ENCODE assay signal across 8 cellular contexts in the genomic region with DNA sequence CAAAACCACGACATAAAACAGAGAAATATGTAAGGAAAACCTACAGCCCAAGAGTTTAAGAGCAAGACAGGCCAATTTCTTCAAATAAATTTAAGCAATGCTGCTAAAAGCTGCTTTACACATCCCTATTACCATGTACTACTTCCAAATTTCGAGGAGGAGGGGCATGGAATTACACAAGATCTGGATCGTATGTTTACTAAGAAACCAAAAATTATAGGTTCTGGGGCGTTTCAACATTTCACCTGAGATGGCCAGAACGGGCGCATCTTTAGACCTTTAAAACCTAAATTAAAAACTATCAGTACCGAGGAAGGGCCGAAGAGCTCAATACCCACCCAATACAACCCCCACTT. TPM values are rescaled to one million over a fixed set of nuclear protein-coding genes. Genes with fewer than 3 reads are reported as not detected.
DNase-seq lines count a peak whose midpoint lies in the region; ATAC-seq and TF ChIP-seq lines count a peak whose summit lies in the region.

No MANE protein-coding gene starts in this region.

- WGBS in H9 (ENCODE audit: extremely low coverage, insufficient read length, low lambda C conversion rate): no CpG with 5 or more reads among the region's 8 CpGs
- WGBS in right cardiac atrium: under 1% methylated on average over 8 of the region's 8 CpGs

- no peak for DNase-seq in H9
- no peak for DNase-seq in WERI-Rb-1
- DNase-seq in right cardiac atrium: no peak
- no peak for DNase-seq in NCI-H446 treated with DMSO at 0.1 percent for 48 hours (lab: John Stamatoyannopoulos, UW)
- DNase-seq in epidermal melanocyte (ENCODE audit: insufficient read length, low spot score): no peak
- no peak for DNase-seq in NCI-H1694 treated with DMSO at 0.1 percent for 48 hours (lab: John Stamatoyannopoulos, UW)
- no peak for DNase-seq in middle frontal gyrus (ENCODE audit: extremely low spot score, low spot score)

- no peak for ATAC-seq in right cardiac atrium

- H2BK5ac ChIP-seq in H9 (ENCODE audit: insufficient read length, low read length): no peak overlapping the region

- peak overlapping the region; percentile 60 for H3K27ac ChIP-seq in H9 (ENCODE audit: insufficient read length, low read depth, low read length)
- peak overlapping the region; percentile 100 for H3K27ac ChIP-seq in WERI-Rb-1
- peak overlapping the region; percentile 99 for H3K27ac ChIP-seq in right cardiac atrium (ENCODE audit: low read length)
- H3K27ac ChIP-seq in skin epidermis: peak overlapping the region; percentile 94 to 99 (median 98)

- no peak overlapping the region for H2BK20ac ChIP-seq in H9 (ENCODE audit: low read depth, low read length, poor library complexity, severe bottlenecking)

- no peak overlapping the region for H4K91ac ChIP-seq in H9 (ENCODE audit: insufficient read length, low read depth, low read length)

- no peak overlapping the region for H3K56ac ChIP-seq in H9 (ENCODE audit: insufficient read length, low read depth, low read length)

- TF ChIP-seq CTCF in H9 (conservative IDR thresholded peaks at IDR 0.05) (no peak), WERI-Rb-1 (IDR thresholded peaks at IDR 0.05; ENCODE audit: low read depth, low read length) (no peak)

- H3K4me1 ChIP-seq in H9 (ENCODE audit: insufficient read depth, low read length): no peaks in the 10 kb centered on the region
- H3K4me1 ChIP-seq in right cardiac atrium (ENCODE audit: control insufficient read depth, insufficient read depth, low read length): peaks cover 4% of the 10 kb centered on the region

- H3K9ac ChIP-seq in H9 (ENCODE audit: extremely low read depth, insufficient read length, low read length): peak overlapping the region; percentile 96

- no peak overlapping the region; the same call in 1 of the 2 replicates for H3K14ac ChIP-seq in H9 (ENCODE audit: insufficient read depth, low read length)

- no peaks in the 10 kb centered on the region for H4K20me1 ChIP-seq in H9 (ENCODE audit: control insufficient read depth, insufficient read depth, insufficient read length)

- no peaks in the 10 kb centered on the region for H3K9me3 Mint-ChIP-seq in H9

- H3K4me2 ChIP-seq in H9 (ENCODE audit: insufficient read depth, insufficient read length, low read length): peak overlapping the region; percentile 59

- peaks cover 14 to 49% (median 49%) of the 10 kb centered on the region in 3 experiments; a peak in 5 of 7 replicates for H3K36me3 Mint-ChIP-seq in H9 (ENCODE audit: insufficient read depth in 1 of 3, low read depth in 3 of 3)

- H3T11ph ChIP-seq in H9 (ENCODE audit: low read length): no peak overlapping the region

- H3K79me2 ChIP-seq in H9 (ENCODE audit: insufficient read depth, low read length): peaks cover 24% of the 10 kb centered on the region; the same call in 1 of the 2 replicates

- H3K79me1 ChIP-seq in H9 (ENCODE audit: insufficient read depth, low read depth, low read length, poor library complexity, severe bottlenecking): peaks cover 8% of the 10 kb centered on the region

- H3K4me3 ChIP-seq in WERI-Rb-1 (ENCODE audit: low read depth, low read length): peak overlapping the region; percentile 73
- H3K4me3 ChIP-seq in right cardiac atrium (ENCODE audit: low read length): peak overlapping the region; percentile 97
- peak overlapping the region; percentile 71 to 100 (median 98) for H3K4me3 ChIP-seq in skin epidermis

- H2AK5ac ChIP-seq in H9 (ENCODE audit: insufficient read length, low read length): no peak overlapping the region

- H3K4me1 Mint-ChIP-seq in H9: peaks cover 36 to 42% of the 10 kb centered on the region in 2 experiments

- peak overlapping the region; percentile 93 to 98 (median 94) for H3K27ac Mint-ChIP-seq in H9

- no peak overlapping the region for H4K5ac ChIP-seq in H9 (ENCODE audit: insufficient read length, low read depth, low read length)

- no peaks in the 10 kb centered on the region for H3K9me3 ChIP-seq in H9 (ENCODE audit: control insufficient read depth, low read depth, low read length)
- H3K9me3 ChIP-seq in WERI-Rb-1 (ENCODE audit: severe bottlenecking): no peaks in the 10 kb centered on the region
- no peaks in the 10 kb centered on the region for H3K9me3 ChIP-seq in right cardiac atrium (ENCODE audit: control insufficient read depth, low read length)

- H3K27me3 ChIP-seq in H9 (ENCODE audit: insufficient read depth, low read length) (no peaks in the 10 kb centered on the region), WERI-Rb-1 (ENCODE audit: insufficient read depth, low read depth, severe bottlenecking) (no peaks in the 10 kb centered on the region), right cardiac atrium (ENCODE audit: control insufficient read depth, insufficient read depth) (no peaks in the 10 kb centered on the region)

- no peaks in the 10 kb centered on the region for H3K27me3 Mint-ChIP-seq in H9 (ENCODE audit: low read depth)

- no peak overlapping the region for H2BK15ac ChIP-seq in H9 (ENCODE audit: low read depth, low read length)

- peaks cover 6% of the 10 kb centered on the region for H3K23me2 ChIP-seq in H9 (ENCODE audit: insufficient read length, low read depth, low read length, poor library complexity, severe bottlenecking)

- H4K8ac ChIP-seq in H9 (replicated peaks; ENCODE audit: insufficient read length, low read depth, low read length): no peak overlapping the region

- no peak overlapping the region for H3K4ac ChIP-seq in H9 (ENCODE audit: low read depth, low read length)

- no peak overlapping the region for H2AFZ ChIP-seq in H9 (ENCODE audit: low read length)

- intact Hi-C loops in right cardiac atrium (cut with DNase I): loop anchor here in 1 of 4 donors (10.0 kb wide), 1 partner anchor 98 kb away; no protein-coding TSS in a partner anchor

- H2BK12ac ChIP-seq in H9 (ENCODE audit: insufficient read length, low read depth, low read length): no peak overlapping the region

- peaks cover 50% of the 10 kb centered on the region for H3K36me3 ChIP-seq in WERI-Rb-1

- H3K18ac ChIP-seq in H9 (ENCODE audit: insufficient read length, low read depth, low read length): no peak overlapping the region

- H2BK120ac ChIP-seq in H9 (ENCODE audit: low read depth, low read length, poor library complexity, severe bottlenecking): no peak overlapping the region

- no peak overlapping the region for H3K23ac ChIP-seq in H9 (ENCODE audit: insufficient read length, low read depth, low read length)

- H3K4me3 Mint-ChIP-seq in H9: peak overlapping the region; percentile 92 to 96

RNA-seq across cellular contexts. Expression of a gene that starts 0.7 kb away (rescaled TPM):
- 38.2 and 38.5 TPM in 2 replicates for total RNA-seq in H9 (2021)
- 10 to 100 TPM; 27.6 to 36.0 (median 32.3) TPM for total RNA-seq in right cardiac atrium
- polyA plus RNA-seq in right cardiac atrium: 8.3 TPM
